8 cellular contexts compared by ENCODE assay signal in genomic region chr19:4456566-4456842, GRCh38. TPM values are rescaled to one million over a fixed set of nuclear protein-coding genes. Genes with fewer than 3 reads are reported as not detected.
A peak's percentile ranks its signal among the peaks of the same experiment; 100 is the strongest.
DNase-seq lines count a peak whose midpoint lies in the region; ATAC-seq and TF ChIP-seq lines count a peak whose summit lies in the region.

No MANE protein-coding gene starts in this region.

- peak overlapping the region; percentile 77 to 80 for H3K9ac ChIP-seq in stomach smooth muscle (ENCODE audit: low read length in 2 of 2)

- H3K4me3 Mint-ChIP-seq in activated CD8-positive, alpha-beta memory T cell treated with anti-CD3 and anti-CD28 coated beads, Interleukin-2, amount 10 ng/mL, durations not matched to agents 7 days and 5 days, result peak overlapping the region; percentile 86

- H3K4me1 ChIP-seq in stomach smooth muscle (ENCODE audit: control insufficient read depth, insufficient read depth, low read length), result peaks cover 26% of the 10 kb centered on the region

- ATAC-seq in activated CD8-positive, alpha-beta memory T cell treated with anti-CD3 and anti-CD28 coated beads, Interleukin-2, amount 10 ng/mL, durations not matched to agents 7 days and 5 days, result no peak
- ATAC-seq in HG03095 (IDR thresholded peaks at IDR 0.05; ENCODE audit: unreplicated experiment), result no peak
- ATAC-seq in GM21717 (IDR thresholded peaks at IDR 0.05; ENCODE audit: unreplicated experiment), result no peak

- no peaks in the 10 kb centered on the region for H3K27me3 ChIP-seq in stomach smooth muscle (ENCODE audit: control insufficient read depth in 1 of 2, insufficient read depth in 2 of 2, low read length in 2 of 2)

- no peaks in the 10 kb centered on the region for H3K27me3 Mint-ChIP-seq in activated CD8-positive, alpha-beta memory T cell treated with anti-CD3 and anti-CD28 coated beads, Interleukin-2, amount 10 ng/mL, durations not matched to agents 7 days and 5 days

- H3K4me3 ChIP-seq in cardiac fibroblast (replicated peaks in 1 of 2; ENCODE audit: low read depth in 2 of 2, low read length in 2 of 2), result peak overlapping the region; percentile 78 to 85
- H3K4me3 ChIP-seq in stomach smooth muscle (ENCODE audit: low read length in 2 of 2), result peak overlapping the region; percentile 82 to 84

- H3K9me3 Mint-ChIP-seq in activated CD8-positive, alpha-beta memory T cell treated with anti-CD3 and anti-CD28 coated beads, Interleukin-2, amount 10 ng/mL, durations not matched to agents 7 days and 5 days (ENCODE audit: low read depth), result no peaks in the 10 kb centered on the region

- H3K9me3 ChIP-seq in stomach smooth muscle (ENCODE audit: control insufficient read depth in 2 of 2, low read length in 2 of 2), result no peaks in the 10 kb centered on the region

- CTCF ChIA-PET in activated CD8-positive, alpha-beta memory T cell treated with anti-CD3 and anti-CD28 coated beads, Interleukin-2, amount 10 ng/mL, durations not matched to agents 7 days and 5 days (lab: Charles Lee), result interaction anchor here (1.0 kb wide), 2 partner anchors 68 to 177 kb away, joined by 3 to 5 read pairs; no protein-coding TSS in a partner anchor

- H3K36me3 ChIP-seq in stomach smooth muscle (ENCODE audit: control insufficient read depth in 2 of 2, insufficient read depth in 2 of 2, low read length in 2 of 2), result peaks cover 19 to 20% of the 10 kb centered on the region in 2 donors

- DNase-seq in activated CD8-positive, alpha-beta memory T cell treated with anti-CD3 and anti-CD28 coated beads, Interleukin-2, amount 10 ng/mL, durations not matched to agents 7 days and 5 days, result peak; percentile 42
- DNase-seq in activated CD8-positive, alpha-beta memory T cell treated with anti-CD3 and anti-CD28 coated beads for 24 hours, result no peak
- peak; percentile 50 for DNase-seq in NOMO-1 treated with DMSO at 0.1 percent for 48 hours (lab: John Stamatoyannopoulos, UW; ENCODE audit: unreplicated experiment)
- peak; percentile 67 to 77 for DNase-seq in cardiac fibroblast (ENCODE audit: low read depth in 2 of 2)
- DNase-seq in kidney tubule cell (ENCODE audit: low spot score), result peak; percentile 70

- H3K27ac Mint-ChIP-seq in activated CD8-positive, alpha-beta memory T cell treated with anti-CD3 and anti-CD28 coated beads, Interleukin-2, amount 10 ng/mL, durations not matched to agents 7 days and 5 days, result peak overlapping the region; percentile 83

- TF ChIP-seq CTCF in cardiac fibroblast (IDR thresholded peaks at IDR 0.05; ENCODE audit: low read depth, low read length), result no peak

- peaks cover 13% of the 10 kb centered on the region for H3K4me1 Mint-ChIP-seq in activated CD8-positive, alpha-beta memory T cell treated with anti-CD3 and anti-CD28 coated beads, Interleukin-2, amount 10 ng/mL, durations not matched to agents 7 days and 5 days

- H3K27ac ChIP-seq in stomach smooth muscle (ENCODE audit: low read length), result peak overlapping the region; percentile 77

- H3K36me3 Mint-ChIP-seq in activated CD8-positive, alpha-beta memory T cell treated with anti-CD3 and anti-CD28 coated beads, Interleukin-2, amount 10 ng/mL, durations not matched to agents 7 days and 5 days, result no peaks in the 10 kb centered on the region

RNA-seq across cellular contexts. Expression of gene UBXN6, which starts 1.1 kb away (rescaled TPM):
- total RNA-seq in activated CD8-positive, alpha-beta memory T cell treated with anti-CD3 and anti-CD28 coated beads, Interleukin-2, amount 10 ng/mL, durations not matched to agents 7 days and 5 days, result 10 to 100 TPM; 41.0 to 45.8 TPM

RNA-seq across cellular contexts. Expression of gene HDGFL2, which starts 15.6 kb away (rescaled TPM):
- total RNA-seq in activated CD8-positive, alpha-beta memory T cell treated with anti-CD3 and anti-CD28 coated beads, Interleukin-2, amount 10 ng/mL, durations not matched to agents 7 days and 5 days, result 10 to 100 TPM; 57.8 to 60.2 TPM

RNA-seq across cellular contexts. Expression of gene CHAF1A, which starts 54.1 kb away (rescaled TPM):
- 100 to 1,000 TPM; 118 to 126 TPM for total RNA-seq in activated CD8-positive, alpha-beta memory T cell treated with anti-CD3 and anti-CD28 coated beads, Interleukin-2, amount 10 ng/mL, durations not matched to agents 7 days and 5 days

RNA-seq across cellular contexts. Expression of gene SH3GL1, which starts 56.2 kb away (rescaled TPM):
- 10 to 100 TPM; 43.3 to 57.7 TPM for total RNA-seq in activated CD8-positive, alpha-beta memory T cell treated with anti-CD3 and anti-CD28 coated beads, Interleukin-2, amount 10 ng/mL, durations not matched to agents 7 days and 5 days
